ENCODE assay signal across 1 cellular context in genomic region chr7:100582650-100583049, GRCh38.
TF ChIP-seq lines count a peak whose summit lies in the region.

No MANE protein-coding gene starts in this region.

TF ChIP-seq in GM12878, 131 proteins besides CTCF, POLR2A, EP300 and RAD21:
- TF ChIP-seq E2F4 (IDR thresholded peaks at IDR 0.05; ENCODE audit: low read depth, low read length), result no peak
- no peak for TF ChIP-seq ATF3 (IDR thresholded peaks at IDR 0.05; ENCODE audit: borderline replicate concordance, extremely low read depth, low read depth, low read length)
- TF ChIP-seq CREM (IDR thresholded peaks at IDR 0.05; ENCODE audit: low read depth), result no peak
- TF ChIP-seq IKZF1 (conservative IDR thresholded peaks at IDR 0.05), result no peak
- TF ChIP-seq PKNOX1 (IDR thresholded peaks at IDR 0.05), result no peak
- TF ChIP-seq CUX1 (IDR thresholded peaks at IDR 0.05; ENCODE audit: insufficient replicate concordance, low read depth, low read length), result no peak
- no peak for TF ChIP-seq YY1 (IDR thresholded peaks at IDR 0.05; ENCODE audit: low read depth, low read length)
- TF ChIP-seq RFX5 (IDR thresholded peaks at IDR 0.05; ENCODE audit: low read depth, low read length), result no peak
- TF ChIP-seq NR2C1 (IDR thresholded peaks at IDR 0.05), result no peak
- no peak for TF ChIP-seq STAT1 (conservative IDR thresholded peaks at IDR 0.05)
TF ChIP-seq in GM12878: peak in this region for 0.
